In the genomic region with DNA sequence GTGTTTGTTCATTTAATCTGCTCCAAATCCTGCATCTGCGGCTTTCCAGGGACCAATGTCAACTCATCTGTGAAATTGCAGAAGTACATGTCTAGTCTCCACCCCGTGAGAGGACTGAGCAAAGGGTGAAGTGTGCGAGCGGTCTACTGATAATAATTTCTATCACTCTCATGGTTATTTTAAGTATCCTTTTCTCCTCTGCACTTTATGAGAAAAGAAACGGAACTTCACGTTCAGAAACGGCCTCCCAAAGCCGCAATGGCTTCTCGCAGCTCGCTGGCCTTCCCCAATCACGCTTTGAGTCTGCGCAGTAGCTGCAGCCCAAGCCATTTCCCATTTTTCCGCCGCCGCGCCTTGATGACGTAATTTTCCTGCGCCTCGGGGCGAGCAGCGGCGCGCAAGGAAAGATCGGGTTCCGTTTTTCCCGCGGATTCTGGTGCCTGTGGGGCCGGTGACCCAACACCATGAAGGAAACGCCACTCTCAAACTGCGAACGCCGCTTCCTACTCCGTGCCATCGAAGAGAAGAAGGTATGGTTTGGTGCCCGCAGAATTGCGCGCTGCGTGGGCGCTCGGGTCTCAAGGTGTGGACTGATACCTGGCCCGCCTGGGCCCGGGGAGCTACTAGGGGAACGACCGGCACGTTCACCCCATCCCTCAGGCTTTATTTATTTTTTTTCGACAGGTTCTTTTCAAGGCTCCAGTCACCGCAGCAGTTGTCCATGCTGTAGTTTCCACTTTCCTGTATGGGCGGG, we compare ENCODE assay signal across 1 cellular context.
TF ChIP-seq lines count a peak whose summit lies in the region.

A gene with protein sequence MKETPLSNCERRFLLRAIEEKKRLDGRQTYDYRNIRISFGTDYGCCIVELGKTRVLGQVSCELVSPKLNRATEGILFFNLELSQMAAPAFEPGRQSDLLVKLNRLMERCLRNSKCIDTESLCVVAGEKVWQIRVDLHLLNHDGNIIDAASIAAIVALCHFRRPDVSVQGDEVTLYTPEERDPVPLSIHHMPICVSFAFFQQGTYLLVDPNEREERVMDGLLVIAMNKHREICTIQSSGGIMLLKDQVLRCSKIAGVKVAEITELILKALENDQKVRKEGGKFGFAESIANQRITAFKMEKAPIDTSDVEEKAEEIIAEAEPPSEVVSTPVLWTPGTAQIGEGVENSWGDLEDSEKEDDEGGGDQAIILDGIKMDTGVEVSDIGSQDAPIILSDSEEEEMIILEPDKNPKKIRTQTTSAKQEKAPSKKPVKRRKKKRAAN (plus strand): TSS at position 363 of the 754 bp plus-strand sequence. CDS start 102 bp downstream, at position 465.

TF ChIP-seq in GM12878, 131 proteins besides CTCF, POLR2A, EP300 and RAD21 (continued from another document and continues in another):
- TF ChIP-seq, protein P1, sequence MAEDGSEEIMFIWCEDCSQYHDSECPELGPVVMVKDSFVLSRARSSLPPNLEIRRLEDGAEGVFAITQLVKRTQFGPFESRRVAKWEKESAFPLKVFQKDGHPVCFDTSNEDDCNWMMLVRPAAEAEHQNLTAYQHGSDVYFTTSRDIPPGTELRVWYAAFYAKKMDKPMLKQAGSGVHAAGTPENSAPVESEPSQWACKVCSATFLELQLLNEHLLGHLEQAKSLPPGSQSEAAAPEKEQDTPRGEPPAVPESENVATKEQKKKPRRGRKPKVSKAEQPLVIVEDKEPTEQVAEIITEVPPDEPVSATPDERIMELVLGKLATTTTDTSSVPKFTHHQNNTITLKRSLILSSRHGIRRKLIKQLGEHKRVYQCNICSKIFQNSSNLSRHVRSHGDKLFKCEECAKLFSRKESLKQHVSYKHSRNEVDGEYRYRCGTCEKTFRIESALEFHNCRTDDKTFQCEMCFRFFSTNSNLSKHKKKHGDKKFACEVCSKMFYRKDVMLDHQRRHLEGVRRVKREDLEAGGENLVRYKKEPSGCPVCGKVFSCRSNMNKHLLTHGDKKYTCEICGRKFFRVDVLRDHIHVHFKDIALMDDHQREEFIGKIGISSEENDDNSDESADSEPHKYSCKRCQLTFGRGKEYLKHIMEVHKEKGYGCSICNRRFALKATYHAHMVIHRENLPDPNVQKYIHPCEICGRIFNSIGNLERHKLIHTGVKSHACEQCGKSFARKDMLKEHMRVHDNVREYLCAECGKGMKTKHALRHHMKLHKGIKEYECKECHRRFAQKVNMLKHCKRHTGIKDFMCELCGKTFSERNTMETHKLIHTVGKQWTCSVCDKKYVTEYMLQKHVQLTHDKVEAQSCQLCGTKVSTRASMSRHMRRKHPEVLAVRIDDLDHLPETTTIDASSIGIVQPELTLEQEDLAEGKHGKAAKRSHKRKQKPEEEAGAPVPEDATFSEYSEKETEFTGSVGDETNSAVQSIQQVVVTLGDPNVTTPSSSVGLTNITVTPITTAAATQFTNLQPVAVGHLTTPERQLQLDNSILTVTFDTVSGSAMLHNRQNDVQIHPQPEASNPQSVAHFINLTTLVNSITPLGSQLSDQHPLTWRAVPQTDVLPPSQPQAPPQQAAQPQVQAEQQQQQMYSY (CRISPR knock-in tag; IDR thresholded peaks at IDR 0.05): peak; percentile 67; the same call in 1 of the 2 replicates
- TF ChIP-seq ZNF384 (IDR thresholded peaks at IDR 0.05; ENCODE audit: borderline replicate concordance, low read depth, low read length) (no peak), IKZF1 (conservative IDR thresholded peaks at IDR 0.05) (peak; percentile 97), MEF2A (IDR thresholded peaks at IDR 0.05; ENCODE audit: insufficient read depth, low read depth, low read length) (peak; percentile 78; the same call in 1 of the 2 replicates), SIX5 (IDR thresholded peaks at IDR 0.05; ENCODE audit: low read depth, low read length, severe bottlenecking) (peak; percentile 47), EED (IDR thresholded peaks at IDR 0.05; ENCODE audit: low read depth) (peak; percentile 86), FOS (IDR thresholded peaks at IDR 0.05; ENCODE audit: borderline replicate concordance, extremely low read depth, insufficient read length) (no peak), KLF5 (IDR thresholded peaks at IDR 0.05; ENCODE audit: partially characterized antibody) (no peak), MTA3 (IDR thresholded peaks at IDR 0.05; ENCODE audit: borderline replicate concordance, low read length) (no peak), BHLHE40 (IDR thresholded peaks at IDR 0.05; ENCODE audit: borderline replicate concordance in 1 of 2, low read depth in 2 of 2, low read length in 1 of 2) (peak; percentile 77 to 78), LARP7 (IDR thresholded peaks at IDR 0.05) (peak; percentile 78; the same call in 1 of the 2 replicates), SRF (IDR thresholded peaks at IDR 0.05; ENCODE audit: low read depth in 2 of 2, low read length in 2 of 2) (peak in 1 of 2 experiments; percentile 91; a peak in 2 of 4 replicates), CBX3 (IDR thresholded peaks at IDR 0.05; ENCODE audit: borderline replicate concordance, low read depth) (no peak), SPI1 (IDR thresholded peaks at IDR 0.05; ENCODE audit: borderline replicate concordance, insufficient read depth, low read depth, low read length) (peak; percentile 86), HDAC6 (IDR thresholded peaks at IDR 0.05; ENCODE audit: unreplicated experiment) (peak; percentile 15), ZNF217 (IDR thresholded peaks at IDR 0.05) (0 out of 2 replicates have a peak, but pooled peaks have one; percentile 3), POLR2AphosphoS5 (IDR thresholded peaks at IDR 0.05; ENCODE audit: low read length) (peak; percentile 90), ZSCAN29 (IDR thresholded peaks at IDR 0.05) (0 out of 2 replicates have a peak, but pooled peaks have one; percentile 10), RFX5 (IDR thresholded peaks at IDR 0.05; ENCODE audit: low read depth, low read length) (no peak), BCL11A (IDR thresholded peaks at IDR 0.05; ENCODE audit: low read depth, low read length) (no peak), BMI1 (IDR thresholded peaks at IDR 0.05; ENCODE audit: borderline replicate concordance) (peak; percentile 1; the same call in 1 of the 2 replicates), STAT3 (IDR thresholded peaks at IDR 0.05; ENCODE audit: low read depth, low read length) (no peak), YY1 (IDR thresholded peaks at IDR 0.05; ENCODE audit: low read depth, low read length) (peak; percentile 94), SUPT20H (IDR thresholded peaks at IDR 0.05; ENCODE audit: borderline replicate concordance, control insufficient read depth, low read depth, low read length) (no peak), NFXL1 (IDR thresholded peaks at IDR 0.05; ENCODE audit: borderline replicate concordance) (no peak), MYB (IDR thresholded peaks at IDR 0.05; ENCODE audit: borderline replicate concordance, low read depth, low read length) (no peak), SMAD5 (IDR thresholded peaks at IDR 0.05; ENCODE audit: low read depth) (no peak; the same call in 1 of the 2 replicates)
- TF ChIP-seq, protein P2, sequence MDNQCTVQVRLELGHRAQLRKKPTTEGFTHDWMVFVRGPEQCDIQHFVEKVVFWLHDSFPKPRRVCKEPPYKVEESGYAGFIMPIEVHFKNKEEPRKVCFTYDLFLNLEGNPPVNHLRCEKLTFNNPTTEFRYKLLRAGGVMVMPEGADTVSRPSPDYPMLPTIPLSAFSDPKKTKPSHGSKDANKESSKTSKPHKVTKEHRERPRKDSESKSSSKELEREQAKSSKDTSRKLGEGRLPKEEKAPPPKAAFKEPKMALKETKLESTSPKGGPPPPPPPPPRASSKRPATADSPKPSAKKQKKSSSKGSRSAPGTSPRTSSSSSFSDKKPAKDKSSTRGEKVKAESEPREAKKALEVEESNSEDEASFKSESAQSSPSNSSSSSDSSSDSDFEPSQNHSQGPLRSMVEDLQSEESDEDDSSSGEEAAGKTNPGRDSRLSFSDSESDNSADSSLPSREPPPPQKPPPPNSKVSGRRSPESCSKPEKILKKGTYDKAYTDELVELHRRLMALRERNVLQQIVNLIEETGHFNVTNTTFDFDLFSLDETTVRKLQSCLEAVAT (IDR thresholded peaks at IDR 0.05): peak; percentile 84; the same call in 1 of the 2 replicates
- TF ChIP-seq, protein P3, sequence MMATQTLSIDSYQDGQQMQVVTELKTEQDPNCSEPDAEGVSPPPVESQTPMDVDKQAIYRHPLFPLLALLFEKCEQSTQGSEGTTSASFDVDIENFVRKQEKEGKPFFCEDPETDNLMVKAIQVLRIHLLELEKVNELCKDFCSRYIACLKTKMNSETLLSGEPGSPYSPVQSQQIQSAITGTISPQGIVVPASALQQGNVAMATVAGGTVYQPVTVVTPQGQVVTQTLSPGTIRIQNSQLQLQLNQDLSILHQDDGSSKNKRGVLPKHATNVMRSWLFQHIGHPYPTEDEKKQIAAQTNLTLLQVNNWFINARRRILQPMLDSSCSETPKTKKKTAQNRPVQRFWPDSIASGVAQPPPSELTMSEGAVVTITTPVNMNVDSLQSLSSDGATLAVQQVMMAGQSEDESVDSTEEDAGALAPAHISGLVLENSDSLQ (IDR thresholded peaks at IDR 0.05): no peak
- TF ChIP-seq, protein P4, sequence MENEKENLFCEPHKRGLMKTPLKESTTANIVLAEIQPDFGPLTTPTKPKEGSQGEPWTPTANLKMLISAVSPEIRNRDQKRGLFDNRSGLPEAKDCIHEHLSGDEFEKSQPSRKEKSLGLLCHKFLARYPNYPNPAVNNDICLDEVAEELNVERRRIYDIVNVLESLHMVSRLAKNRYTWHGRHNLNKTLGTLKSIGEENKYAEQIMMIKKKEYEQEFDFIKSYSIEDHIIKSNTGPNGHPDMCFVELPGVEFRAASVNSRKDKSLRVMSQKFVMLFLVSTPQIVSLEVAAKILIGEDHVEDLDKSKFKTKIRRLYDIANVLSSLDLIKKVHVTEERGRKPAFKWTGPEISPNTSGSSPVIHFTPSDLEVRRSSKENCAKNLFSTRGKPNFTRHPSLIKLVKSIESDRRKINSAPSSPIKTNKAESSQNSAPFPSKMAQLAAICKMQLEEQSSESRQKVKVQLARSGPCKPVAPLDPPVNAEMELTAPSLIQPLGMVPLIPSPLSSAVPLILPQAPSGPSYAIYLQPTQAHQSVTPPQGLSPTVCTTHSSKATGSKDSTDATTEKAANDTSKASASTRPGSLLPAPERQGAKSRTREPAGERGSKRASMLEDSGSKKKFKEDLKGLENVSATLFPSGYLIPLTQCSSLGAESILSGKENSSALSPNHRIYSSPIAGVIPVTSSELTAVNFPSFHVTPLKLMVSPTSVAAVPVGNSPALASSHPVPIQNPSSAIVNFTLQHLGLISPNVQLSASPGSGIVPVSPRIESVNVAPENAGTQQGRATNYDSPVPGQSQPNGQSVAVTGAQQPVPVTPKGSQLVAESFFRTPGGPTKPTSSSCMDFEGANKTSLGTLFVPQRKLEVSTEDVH (IDR thresholded peaks at IDR 0.05; ENCODE audit: low read depth, partially characterized antibody): peak; percentile 94
- TF ChIP-seq, protein P5, sequence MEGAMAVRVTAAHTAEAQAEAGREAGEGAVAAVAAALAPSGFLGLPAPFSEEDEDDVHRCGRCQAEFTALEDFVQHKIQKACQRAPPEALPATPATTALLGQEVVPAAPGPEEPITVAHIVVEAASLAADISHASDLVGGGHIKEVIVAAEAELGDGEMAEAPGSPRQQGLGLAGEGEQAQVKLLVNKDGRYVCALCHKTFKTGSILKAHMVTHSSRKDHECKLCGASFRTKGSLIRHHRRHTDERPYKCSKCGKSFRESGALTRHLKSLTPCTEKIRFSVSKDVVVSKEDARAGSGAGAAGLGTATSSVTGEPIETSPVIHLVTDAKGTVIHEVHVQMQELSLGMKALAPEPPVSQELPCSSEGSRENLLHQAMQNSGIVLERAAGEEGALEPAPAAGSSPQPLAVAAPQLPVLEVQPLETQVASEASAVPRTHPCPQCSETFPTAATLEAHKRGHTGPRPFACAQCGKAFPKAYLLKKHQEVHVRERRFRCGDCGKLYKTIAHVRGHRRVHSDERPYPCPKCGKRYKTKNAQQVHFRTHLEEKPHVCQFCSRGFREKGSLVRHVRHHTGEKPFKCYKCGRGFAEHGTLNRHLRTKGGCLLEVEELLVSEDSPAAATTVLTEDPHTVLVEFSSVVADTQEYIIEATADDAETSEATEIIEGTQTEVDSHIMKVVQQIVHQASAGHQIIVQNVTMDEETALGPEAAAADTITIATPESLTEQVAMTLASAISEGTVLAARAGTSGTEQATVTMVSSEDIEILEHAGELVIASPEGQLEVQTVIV (IDR thresholded peaks at IDR 0.05; ENCODE audit: borderline replicate concordance, partially characterized antibody): peak; percentile 45
- TF ChIP-seq, protein P6, sequence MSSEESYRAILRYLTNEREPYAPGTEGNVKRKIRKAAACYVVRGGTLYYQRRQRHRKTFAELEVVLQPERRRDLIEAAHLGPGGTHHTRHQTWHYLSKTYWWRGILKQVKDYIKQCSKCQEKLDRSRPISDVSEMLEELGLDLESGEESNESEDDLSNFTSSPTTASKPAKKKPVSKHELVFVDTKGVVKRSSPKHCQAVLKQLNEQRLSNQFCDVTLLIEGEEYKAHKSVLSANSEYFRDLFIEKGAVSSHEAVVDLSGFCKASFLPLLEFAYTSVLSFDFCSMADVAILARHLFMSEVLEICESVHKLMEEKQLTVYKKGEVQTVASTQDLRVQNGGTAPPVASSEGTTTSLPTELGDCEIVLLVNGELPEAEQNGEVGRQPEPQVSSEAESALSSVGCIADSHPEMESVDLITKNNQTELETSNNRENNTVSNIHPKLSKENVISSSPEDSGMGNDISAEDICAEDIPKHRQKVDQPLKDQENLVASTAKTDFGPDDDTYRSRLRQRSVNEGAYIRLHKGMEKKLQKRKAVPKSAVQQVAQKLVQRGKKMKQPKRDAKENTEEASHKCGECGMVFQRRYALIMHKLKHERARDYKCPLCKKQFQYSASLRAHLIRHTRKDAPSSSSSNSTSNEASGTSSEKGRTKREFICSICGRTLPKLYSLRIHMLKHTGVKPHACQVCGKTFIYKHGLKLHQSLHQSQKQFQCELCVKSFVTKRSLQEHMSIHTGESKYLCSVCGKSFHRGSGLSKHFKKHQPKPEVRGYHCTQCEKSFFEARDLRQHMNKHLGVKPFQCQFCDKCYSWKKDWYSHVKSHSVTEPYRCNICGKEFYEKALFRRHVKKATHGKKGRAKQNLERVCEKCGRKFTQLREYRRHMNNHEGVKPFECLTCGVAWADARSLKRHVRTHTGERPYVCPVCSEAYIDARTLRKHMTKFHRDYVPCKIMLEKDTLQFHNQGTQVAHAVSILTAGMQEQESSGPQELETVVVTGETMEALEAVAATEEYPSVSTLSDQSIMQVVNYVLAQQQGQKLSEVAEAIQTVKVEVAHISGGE (CRISPR knock-in tag; IDR thresholded peaks at IDR 0.05): no peak
- TF ChIP-seq, protein P7, sequence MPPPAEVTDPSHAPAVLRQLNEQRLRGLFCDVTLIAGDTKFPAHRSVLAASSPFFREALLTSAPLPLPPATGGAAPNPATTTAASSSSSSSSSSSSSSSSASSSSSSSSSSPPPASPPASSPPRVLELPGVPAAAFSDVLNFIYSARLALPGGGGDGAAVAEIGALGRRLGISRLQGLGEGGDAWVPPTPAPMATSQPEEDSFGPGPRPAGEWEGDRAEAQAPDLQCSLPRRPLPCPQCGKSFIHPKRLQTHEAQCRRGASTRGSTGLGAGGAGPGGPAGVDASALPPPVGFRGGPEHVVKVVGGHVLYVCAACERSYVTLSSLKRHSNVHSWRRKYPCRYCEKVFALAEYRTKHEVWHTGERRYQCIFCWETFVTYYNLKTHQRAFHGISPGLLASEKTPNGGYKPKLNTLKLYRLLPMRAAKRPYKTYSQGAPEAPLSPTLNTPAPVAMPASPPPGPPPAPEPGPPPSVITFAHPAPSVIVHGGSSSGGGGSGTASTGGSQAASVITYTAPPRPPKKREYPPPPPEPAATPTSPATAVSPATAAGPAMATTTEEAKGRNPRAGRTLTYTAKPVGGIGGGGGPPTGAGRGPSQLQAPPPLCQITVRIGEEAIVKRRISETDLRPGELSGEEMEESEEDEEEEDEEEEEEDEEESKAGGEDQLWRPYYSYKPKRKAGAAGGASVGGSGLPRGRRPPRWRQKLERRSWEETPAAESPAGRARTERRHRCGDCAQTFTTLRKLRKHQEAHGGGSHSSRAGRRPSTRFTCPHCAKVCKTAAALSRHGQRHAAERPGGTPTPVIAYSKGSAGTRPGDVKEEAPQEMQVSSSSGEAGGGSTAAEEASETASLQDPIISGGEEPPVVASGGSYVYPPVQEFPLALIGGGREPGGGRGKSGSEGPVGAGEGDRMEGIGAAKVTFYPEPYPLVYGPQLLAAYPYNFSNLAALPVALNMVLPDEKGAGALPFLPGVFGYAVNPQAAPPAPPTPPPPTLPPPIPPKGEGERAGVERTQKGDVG (CRISPR knock-in tag; IDR thresholded peaks at IDR 0.05): 0 out of 2 replicates have a peak, but pooled peaks have one; percentile 56
